In the genomic region with DNA sequence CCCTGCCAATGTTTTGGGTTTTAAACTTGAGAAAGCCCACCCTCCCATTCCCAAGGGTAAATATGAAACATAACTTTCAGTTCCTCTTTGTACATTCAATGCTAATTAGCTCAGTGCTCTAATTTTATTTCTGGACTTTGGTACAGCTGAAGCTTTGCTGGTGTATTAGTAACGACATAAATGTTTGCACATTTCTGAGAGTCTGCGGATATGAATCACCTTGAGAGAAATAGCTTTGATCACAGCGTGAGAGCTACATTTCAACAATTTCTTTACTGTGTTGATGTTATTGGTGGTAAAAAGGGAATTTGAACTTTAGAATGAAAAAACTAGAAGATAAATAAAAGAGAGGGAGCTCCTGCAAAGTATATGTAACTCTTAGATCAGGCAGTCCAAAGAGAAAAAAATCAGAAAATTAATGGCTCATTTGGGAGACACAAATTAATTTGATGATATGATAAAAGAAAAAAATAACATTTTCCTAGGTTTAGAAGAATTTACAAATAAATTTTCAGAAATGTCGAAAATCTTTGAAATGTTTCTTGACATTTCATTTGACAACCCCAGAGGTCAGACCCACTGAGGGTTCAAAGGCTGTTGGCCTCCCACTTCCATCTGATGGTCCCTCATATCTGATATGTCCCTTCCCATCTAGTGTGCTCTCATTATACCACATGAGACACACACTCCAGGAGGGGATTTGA, we compare ENCODE assay signal across 15 cellular contexts. TPM values are rescaled to one million over a fixed set of nuclear protein-coding genes. Genes with fewer than 3 reads are reported as not detected.
A peak's percentile ranks its signal among the peaks of the same experiment; 100 is the strongest.
DNase-seq lines count a peak whose midpoint lies in the region; ATAC-seq and TF ChIP-seq lines count a peak whose summit lies in the region.
"Had no signal": no experiment of that assay in that cellular context is flagged by ENCODE, and none has a peak within 500 bp of the region (broad histone marks: within the 10 kb centered on the region; RNA-seq: fewer than 3 reads in every experiment).

No MANE protein-coding gene starts in this region.

- no peak overlapping the region for H3K4me2 ChIP-seq in neural progenitor cell

- no peak for TF ChIP-seq CTCF in neural progenitor cell (IDR thresholded peaks at IDR 0.05)

- H2AFZ ChIP-seq in neural progenitor cell (replicated peaks): no peak overlapping the region

- peak; percentile 98 for ATAC-seq in left colon
- no peak for ATAC-seq in left lobe of liver
- ATAC-seq in stimulated activated naive B cell treated with anti-CD40 and anti-IgM and Interleukin-4, amounts not matched to agents 10 μg/mL and 1 μg/mL and 100 μg/mL, for 72 hours (replicated peaks): no peak
- ATAC-seq: activated CD8-positive, alpha-beta T cell treated with anti-CD3 and anti-CD28 coated beads for 36 hours had no signal

- H3K9me3 ChIP-seq in neural progenitor cell (ENCODE audit: low read depth): no peaks in the 10 kb centered on the region
- H3K9me3 ChIP-seq: Peyer's patch had no signal

- H3K27ac ChIP-seq in neural progenitor cell: no peak overlapping the region
- H3K27ac ChIP-seq: Peyer's patch had no signal

- H3K36me3 Mint-ChIP-seq in stimulated activated naive B cell treated with anti-CD40 and anti-IgM and Interleukin-4, amounts not matched to agents 10 μg/mL and 1 μg/mL and 100 μg/mL, for 72 hours: no peaks in the 10 kb centered on the region
- H3K36me3 Mint-ChIP-seq in neural progenitor cell: no peaks in the 10 kb centered on the region
- H3K36me3 Mint-ChIP-seq: CD14-positive monocyte had no signal

- no peaks in the 10 kb centered on the region for H3F3A ChIP-seq in neural progenitor cell (ENCODE audit: low read depth)

- peaks cover 0 to 4% of the 10 kb centered on the region in 2 donors for H3K9me3 Mint-ChIP-seq in stimulated activated naive B cell treated with anti-CD40 and anti-IgM and Interleukin-4, amounts not matched to agents 10 μg/mL and 1 μg/mL and 100 μg/mL, for 72 hours
- peaks cover 4% of the 10 kb centered on the region for H3K9me3 Mint-ChIP-seq in neural progenitor cell
- H3K9me3 Mint-ChIP-seq: central memory CD8-positive, alpha-beta T cell; stimulated activated naive CD8-positive, alpha-beta T cell treated with anti-CD3 and anti-CD28 coated beads, Interleukin-15, Interleukin-2, amounts not matched to agents 100 ng/mL and 50 ng/mL, for 24 hours had no signal

- H3K4me1 Mint-ChIP-seq in stimulated activated naive B cell treated with anti-CD40 and anti-IgM and Interleukin-4, amounts not matched to agents 10 μg/mL and 1 μg/mL and 100 μg/mL, for 72 hours: no peaks in the 10 kb centered on the region
- peaks cover 2% of the 10 kb centered on the region for H3K4me1 Mint-ChIP-seq in neural progenitor cell
- H3K4me1 Mint-ChIP-seq: CD14-positive monocyte; central memory CD8-positive, alpha-beta T cell had no signal

- H3K27me3 Mint-ChIP-seq in stimulated activated naive B cell treated with anti-CD40 and anti-IgM and Interleukin-4, amounts not matched to agents 10 μg/mL and 1 μg/mL and 100 μg/mL, for 72 hours: no peaks in the 10 kb centered on the region
- H3K27me3 Mint-ChIP-seq in neural progenitor cell (ENCODE audit: insufficient read depth, low read depth): peaks cover 2% of the 10 kb centered on the region

- H3K36me3 ChIP-seq in neural progenitor cell: no peaks in the 10 kb centered on the region
- H3K36me3 ChIP-seq: Peyer's patch had no signal

- intact Hi-C loops in left colon (cut with DNase I, micrococcal nuclease): no loop called here

- H3K27ac Mint-ChIP-seq in stimulated activated naive B cell treated with anti-CD40 and anti-IgM and Interleukin-4, amounts not matched to agents 10 μg/mL and 1 μg/mL and 100 μg/mL, for 72 hours: no peak overlapping the region
- H3K27ac Mint-ChIP-seq in neural progenitor cell: no peak overlapping the region
- H3K27ac Mint-ChIP-seq: activated CD8-positive, alpha-beta T cell treated with anti-CD3 and anti-CD28 coated beads for 36 hours; CD14-positive monocyte; stimulated activated naive CD8-positive, alpha-beta T cell treated with anti-CD3 and anti-CD28 coated beads, Interleukin-15, Interleukin-2, amounts not matched to agents 100 ng/mL and 50 ng/mL, for 24 hours had no signal

- H4K20me1 ChIP-seq in neural progenitor cell (ENCODE audit: low read depth): no peaks in the 10 kb centered on the region

- H3K9ac ChIP-seq in neural progenitor cell: no peak overlapping the region

- no peaks in the 10 kb centered on the region for H3K27me3 ChIP-seq in neural progenitor cell
- H3K27me3 ChIP-seq: Peyer's patch had no signal

- H3K4me3 Mint-ChIP-seq in stimulated activated naive B cell treated with anti-CD40 and anti-IgM and Interleukin-4, amounts not matched to agents 10 μg/mL and 1 μg/mL and 100 μg/mL, for 72 hours: no peak overlapping the region
- no peak overlapping the region for H3K4me3 Mint-ChIP-seq in neural progenitor cell
- H3K4me3 Mint-ChIP-seq: activated CD8-positive, alpha-beta T cell treated with anti-CD3 and anti-CD28 coated beads for 36 hours; CD14-positive monocyte; central memory CD8-positive, alpha-beta T cell; stimulated activated naive CD8-positive, alpha-beta T cell treated with anti-CD3 and anti-CD28 coated beads, Interleukin-15, Interleukin-2, amounts not matched to agents 100 ng/mL and 50 ng/mL, for 24 hours had no signal

- no peak overlapping the region for H3K4me3 ChIP-seq in neural progenitor cell
- H3K4me3 ChIP-seq: Peyer's patch had no signal

- H3K79me2 ChIP-seq in neural progenitor cell (ENCODE audit: low read depth): no peaks in the 10 kb centered on the region

- H3K4me1 ChIP-seq in neural progenitor cell: no peaks in the 10 kb centered on the region

- DNase-seq in AG08396 (ENCODE audit: low spot score) (peak; percentile 25), HT1080 (ENCODE audit: low read depth) (peak; percentile 81), amniotic epithelial cell (ENCODE audit: low read depth) (peak; percentile 17), left colon (no peak), left lobe of liver (ENCODE audit: low spot score) (no peak), HUDEP-2 (lab: John Stamatoyannopoulos, UW; ENCODE audit: unreplicated experiment in 76 of 76) (no peak), neural progenitor cell (ENCODE audit: low spot score) (no peak)
- DNase-seq in stimulated activated naive B cell treated with anti-CD40 and anti-IgM and Interleukin-4, amounts not matched to agents 10 μg/mL and 1 μg/mL and 100 μg/mL, for 72 hours: no peak
- DNase-seq: activated CD8-positive, alpha-beta T cell treated with anti-CD3 and anti-CD28 coated beads for 36 hours; NCI-H226; Peyer's patch; stimulated activated CD4-positive, alpha-beta T cell treated with anti-CD3 and anti-CD28 coated beads, Interleukin-4, amount 100 ng/mL, for 24 hours had no signal

RNA-seq across cellular contexts. Expression of gene CAP2, which starts 38.5 kb away (rescaled TPM):
- total RNA-seq in HT1080 (2014; rRNA removed; shearing (Covaris generic)): 8.2 and 8.4 TPM in 2 replicates
- polyA plus RNA-seq in HT1080 (2015; cell fraction: cytosol; rRNA removed): 14.3 and 18.6 TPM in 2 replicates
- polyA plus RNA-seq in HT1080 (2015; cell fraction: nucleus; rRNA removed): 17.6 and 18.1 TPM in 2 replicates
- 1 to 10 TPM; 3.4 to 7.1 TPM for total RNA-seq in left colon
- 2.5 TPM for total RNA-seq in left lobe of liver
- total RNA-seq in neural progenitor cell (ENCODE audit: low replicate concordance): 18.4 and 27.4 TPM in 2 replicates
- total RNA-seq: activated CD8-positive, alpha-beta T cell treated with anti-CD3 and anti-CD28 coated beads for 36 hours had no signal
- polyA plus RNA-seq: CD14-positive monocyte had no signal

Comparison
In these comparisons a context has a peak if more than half of its experiments do, and no peak if none do; other contexts are left out.
1. DNase-seq: peak in AG08396 (single experiment), HT1080 (single experiment) and amniotic epithelial cell (single experiment); none in left colon (0 of 2), left lobe of liver (single experiment), stimulated activated naive B cell treated with anti-CD40 and anti-IgM and Interleukin-4, amounts not matched to agents 10 μg/mL and 1 μg/mL and 100 μg/mL, for 72 hours (single experiment), HUDEP-2 (0 of 76) and neural progenitor cell (single experiment).